15 cellular contexts compared by ENCODE assay signal in genomic region chr11:35255514-35255913, GRCh38.
A peak's percentile ranks its signal among the peaks of the same experiment; 100 is the strongest.
DNase-seq lines count a peak whose midpoint lies in the region; ATAC-seq, FAIRE-seq and TF ChIP-seq lines count a peak whose summit lies in the region.
"Had no signal": no experiment of that assay in that cellular context is flagged by ENCODE, and none has a peak within 500 bp of the region (broad histone marks: within the 10 kb centered on the region; RNA-seq: fewer than 3 reads in every experiment).

No MANE protein-coding gene starts in this region.

- H3K4me1 Mint-ChIP-seq in central memory CD8-positive, alpha-beta T cell, result peaks cover 23% of the 10 kb centered on the region

- H3K36me3 ChIP-seq in liver (ENCODE audit: control insufficient read depth in 4 of 4, insufficient read depth in 3 of 4, low read depth in 1 of 4, low read length in 3 of 4), result no peaks in the 10 kb centered on the region
- H3K36me3 ChIP-seq: BLaER1 treated with 17β-estradiol and CSF1 and Interleukin-3, amounts not matched to agents 10 nM and 100 nM; HAP-1 had no signal

- H3K9me3 ChIP-seq in liver (ENCODE audit: control insufficient read depth in 4 of 4, low read length in 3 of 4), result no peaks in the 10 kb centered on the region
- H3K9me3 ChIP-seq: BLaER1 treated with 17β-estradiol and CSF1 and Interleukin-3, amounts not matched to agents 10 nM and 100 nM; Caco-2; HAP-1 had no signal

- TF ChIP-seq RAD21 in liver (IDR thresholded peaks at IDR 0.05), result peak; percentile 11 to 13

- peak; percentile 71 for FAIRE-seq in GM12892 (lab: Jason Lieb, UNC)
- FAIRE-seq: D721Med, G401.6 had no signal

- no peak overlapping the region for H3K4me3 Mint-ChIP-seq in central memory CD8-positive, alpha-beta T cell
- H3K4me3 Mint-ChIP-seq: B cell; CD4-positive, CD25-positive, alpha-beta regulatory T cell had no signal

- no peak overlapping the region for H3K9ac ChIP-seq in liver (ENCODE audit: low read depth in 1 of 2, low read length in 2 of 2)
- H3K9ac ChIP-seq: BLaER1 treated with 17β-estradiol and CSF1 and Interleukin-3, amounts not matched to agents 10 nM and 100 nM; GM23248 had no signal

- DNase-seq in GM12892 (ENCODE audit: insufficient read length), result no peak
- DNase-seq in central memory CD8-positive, alpha-beta T cell (ENCODE audit: low spot score in 2 of 2), result no peak
- no peak for DNase-seq in NCI-H2081 (lab: John Stamatoyannopoulos, UW)
- DNase-seq: Caco-2; CD4-positive, CD25-positive, alpha-beta regulatory T cell; GM23248 had no signal

- no peaks in the 10 kb centered on the region for H3K9me3 Mint-ChIP-seq in central memory CD8-positive, alpha-beta T cell
- H3K9me3 Mint-ChIP-seq: CD4-positive, CD25-positive, alpha-beta regulatory T cell had no signal

- TF ChIP-seq POLR2A in GM12892 (IDR thresholded peaks at IDR 0.05; ENCODE audit: low read depth, low read length), result no peak

- peaks cover 1% of the 10 kb centered on the region for H3K36me3 Mint-ChIP-seq in central memory CD8-positive, alpha-beta T cell (ENCODE audit: insufficient read depth)
- H3K36me3 Mint-ChIP-seq: CD4-positive, CD25-positive, alpha-beta regulatory T cell had no signal

- TF ChIP-seq CTCF in C4-2B (conservative IDR thresholded peaks at IDR 0.05) (no peak), liver (IDR thresholded peaks at IDR 0.05; ENCODE audit: low read depth, low read length, missing input control) (no peak)

- H3K27ac ChIP-seq in C4-2B (peak overlapping the region; percentile 24; the same call in 1 of the 2 replicates), liver (ENCODE audit: low read depth in 1 of 2, low read length in 2 of 2) (no peak overlapping the region)
- H3K27ac ChIP-seq: BLaER1 treated with 17β-estradiol and CSF1 and Interleukin-3, amounts not matched to agents 10 nM and 100 nM; GM23248 had no signal

- no peaks in the 10 kb centered on the region for H3K27me3 Mint-ChIP-seq in central memory CD8-positive, alpha-beta T cell
- H3K27me3 Mint-ChIP-seq: B cell had no signal

- no peak overlapping the region for H3K4me3 ChIP-seq in liver (ENCODE audit: low read depth in 1 of 3, low read length in 3 of 3)
- H3K4me3 ChIP-seq: BLaER1 treated with 17β-estradiol and CSF1 and Interleukin-3, amounts not matched to agents 10 nM and 100 nM; GM23248; HAP-1 had no signal

- no peaks in the 10 kb centered on the region for H3K27me3 ChIP-seq in liver (ENCODE audit: control insufficient read depth in 4 of 4, insufficient read depth in 4 of 4, low read length in 3 of 4)
- H3K27me3 ChIP-seq: BLaER1 treated with 17β-estradiol and CSF1 and Interleukin-3, amounts not matched to agents 10 nM and 100 nM had no signal

- ATAC-seq in central memory CD8-positive, alpha-beta T cell (replicated peaks; ENCODE audit: extremely low read depth, poor library complexity, severe bottlenecking), result no peak
- ATAC-seq in GM18907 (IDR thresholded peaks at IDR 0.05; ENCODE audit: unreplicated experiment) (no peak), GM21526 (IDR thresholded peaks at IDR 0.05; ENCODE audit: low FRiP score, unreplicated experiment) (no peak)

- H3K27ac Mint-ChIP-seq in central memory CD8-positive, alpha-beta T cell (ENCODE audit: low read depth), result peak overlapping the region; percentile 38
- H3K27ac Mint-ChIP-seq: B cell had no signal

- peaks cover 0 to 5% (median 0%) of the 10 kb centered on the region in 4 donors for H3K4me1 ChIP-seq in liver (ENCODE audit: control insufficient read depth in 4 of 4, insufficient read depth in 4 of 4, low read length in 3 of 4)
- H3K4me1 ChIP-seq: Caco-2, HAP-1 had no signal

- WGBS in liver, result 45% methylated on average over 2 of the region's 2 CpGs

TF ChIP-seq in liver, 16 proteins besides CTCF, POLR2A, EP300 and RAD21:
- TF ChIP-seq YY1 (IDR thresholded peaks at IDR 0.05) (no peak), ZBTB33 (IDR thresholded peaks at IDR 0.05) (no peak), HNF4G (IDR thresholded peaks at IDR 0.05) (no peak), MAX (IDR thresholded peaks at IDR 0.05) (no peak), RXRA (IDR thresholded peaks at IDR 0.05) (peak in 1 of 2 donors; percentile 46), NR2F2 (IDR thresholded peaks at IDR 0.05) (no peak), REST (IDR thresholded peaks at IDR 0.05) (no peak), TAF1 (conservative IDR thresholded peaks at IDR 0.05) (no peak), FOXA1 (IDR thresholded peaks at IDR 0.05) (peak; percentile 30), FOXA2 (IDR thresholded peaks at IDR 0.05) (peak; percentile 66), HNF4A (conservative IDR thresholded peaks at IDR 0.05) (peak in 1 of 2 donors; percentile 41), SP1 (IDR thresholded peaks at IDR 0.05) (no peak), GABPA (IDR thresholded peaks at IDR 0.05 in 1 of 2, conservative IDR thresholded peaks at IDR 0.05 in 1 of 2) (no peak), EGR1 (IDR thresholded peaks at IDR 0.05; ENCODE audit: low read depth in 2 of 2) (no peak), ATF3 (IDR thresholded peaks at IDR 0.05) (peak; percentile 51), JUND (IDR thresholded peaks at IDR 0.05) (no peak)
